Comparison of ENCODE assay signal across 10 cellular contexts in genomic region chr11:86219291-86220193, GRCh38. TPM values are rescaled to one million over a fixed set of nuclear protein-coding genes. Genes with fewer than 3 reads are reported as not detected.
A peak's percentile ranks its signal among the peaks of the same experiment; 100 is the strongest.
DNase-seq lines count a peak whose midpoint lies in the region; ATAC-seq and TF ChIP-seq lines count a peak whose summit lies in the region.
"Had no signal": no experiment of that assay in that cellular context is flagged by ENCODE, and none has a peak within 500 bp of the region (broad histone marks: within the 10 kb centered on the region; RNA-seq: fewer than 3 reads in every experiment).

No MANE protein-coding gene starts in this region.

- CTCF ChIA-PET in activated B cell treated with CpG ODN at 0.5 μM for 24 hours (lab: Charles Lee) = interaction anchor here (0.6 to 2.7 kb wide), 8 partner anchors 15 to 365 kb away, joined by 3 to 50 read pairs (median 5); no protein-coding TSS in a partner anchor

- peak overlapping the region; percentile 94 for H3K27ac Mint-ChIP-seq in activated B cell treated with CpG ODN at 0.5 μM for 24 hours

- intact Hi-C loops in activated B cell treated with CpG ODN at 0.5 μM for 24 hours (cut with micrococcal nuclease) = loop anchor here (1.0 to 2.0 kb wide), 7 partner anchors 9 to 365 kb away; partner anchors contain the start of genes CCDC83 and PICALM
- intact Hi-C loops in prostate gland (cut with DNase I) = loop anchor here (2.0 to 10.0 kb wide), 2 partner anchors 279 to 525 kb away; no protein-coding TSS in a partner anchor
- intact Hi-C loops in left colon (cut with DNase I, micrococcal nuclease) = loop anchor here in 1 of 2 donors (5.0 to 10.0 kb wide), 2 partner anchors 277 to 365 kb away; partner anchors contain the start of gene CCDC83

- POLR2A ChIA-PET in activated B cell treated with CpG ODN at 0.5 μM for 24 hours (lab: Charles Lee) = interaction anchor here (0.6 to 4.7 kb wide), 13 partner anchors 15 to 173 kb away, joined by 3 to 60 read pairs (median 7); partner anchors contain the start of genes EED and PICALM

- no peak for DNase-seq in activated B cell treated with CpG ODN at 0.5 μM for 24 hours
- DNase-seq in MM.1S = no peak
- DNase-seq in prostate gland (ENCODE audit: low spot score) = no peak
- DNase-seq in left colon = no peak
- DNase-seq in activated CD4-positive, CD25-positive, alpha-beta regulatory T cell (lab: John Stamatoyannopoulos, UW) = no peak
- DNase-seq: activated CD8-positive, alpha-beta memory T cell treated with anti-CD3 and anti-CD28 coated beads, Interleukin-2, amount 50 U/mL, for 4 hours; DND-41 had no signal

- no peaks in the 10 kb centered on the region for H3F3A ChIP-seq in MM.1S (ENCODE audit: insufficient read depth, low read length)

- H3K27me3 Mint-ChIP-seq in activated B cell treated with CpG ODN at 0.5 μM for 24 hours = no peaks in the 10 kb centered on the region

- no peak overlapping the region for H2AFZ ChIP-seq in MM.1S (ENCODE audit: low read length)

- H3K36me3 Mint-ChIP-seq in activated B cell treated with CpG ODN at 0.5 μM for 24 hours (ENCODE audit: low read depth) = no peaks in the 10 kb centered on the region

- TF ChIP-seq CTCF in activated B cell treated with CpG ODN at 0.5 μM for 24 hours (IDR thresholded peaks at IDR 0.05) (no peak), MM.1S (IDR thresholded peaks at IDR 0.05; ENCODE audit: low read length) (no peak), prostate gland (IDR thresholded peaks at IDR 0.05) (no peak)

- H3K9me3 ChIP-seq in MM.1S (replicated peaks; ENCODE audit: insufficient read depth, low read length) = no peaks in the 10 kb centered on the region
- H3K9me3 ChIP-seq in prostate gland = no peaks in the 10 kb centered on the region

- H3K4me3 ChIP-seq in MM.1S (ENCODE audit: low read length) (no peak overlapping the region), prostate gland (no peak overlapping the region)

- no peak overlapping the region for H3K9ac ChIP-seq in MM.1S (ENCODE audit: low read length)

- 91% methylated on average over 7 of the region's 7 CpGs for WGBS in prostate gland

- ATAC-seq in GM18498 (IDR thresholded peaks at IDR 0.05; ENCODE audit: unreplicated experiment) (peak; percentile 82), GM19438 (IDR thresholded peaks at IDR 0.05; ENCODE audit: low read depth, unreplicated experiment) (peak; percentile 72), HG03039 (IDR thresholded peaks at IDR 0.05; ENCODE audit: unreplicated experiment) (peak; percentile 44), activated B cell treated with CpG ODN at 0.5 μM for 24 hours (ENCODE audit: low read depth) (peak; percentile 88), left colon (no peak)

- no peaks in the 10 kb centered on the region for H4K20me1 ChIP-seq in MM.1S (ENCODE audit: insufficient read depth, low read length)

- H3K4me1 ChIP-seq in MM.1S (ENCODE audit: low read length) (no peaks in the 10 kb centered on the region), prostate gland (replicated peaks) (no peaks in the 10 kb centered on the region)

- peak overlapping the region; percentile 69 for H3K4me3 Mint-ChIP-seq in activated B cell treated with CpG ODN at 0.5 μM for 24 hours

- H3K4me1 Mint-ChIP-seq in activated B cell treated with CpG ODN at 0.5 μM for 24 hours = peaks cover 48% of the 10 kb centered on the region

- no peak overlapping the region for H3K4me2 ChIP-seq in MM.1S (ENCODE audit: low read depth, low read length)

- H3K27me3 ChIP-seq in MM.1S (replicated peaks; ENCODE audit: insufficient read depth, low read length) = no peaks in the 10 kb centered on the region
- H3K27me3 ChIP-seq in prostate gland (replicated peaks; ENCODE audit: insufficient read depth) = no peaks in the 10 kb centered on the region

- TF ChIP-seq POLR2A in prostate gland (IDR thresholded peaks at IDR 0.05) = no peak

- H3K79me2 ChIP-seq in MM.1S (ENCODE audit: low read length) = no peaks in the 10 kb centered on the region

- H3K9me2 ChIP-seq in MM.1S (replicated peaks; ENCODE audit: insufficient read depth, low read length) = no peaks in the 10 kb centered on the region

- H3K36me3 ChIP-seq in MM.1S (replicated peaks; ENCODE audit: insufficient read depth, low read length) (no peaks in the 10 kb centered on the region), prostate gland (no peaks in the 10 kb centered on the region)

- peaks cover 6% of the 10 kb centered on the region for H3K9me3 Mint-ChIP-seq in activated B cell treated with CpG ODN at 0.5 μM for 24 hours

- H3K27ac ChIP-seq in MM.1S (ENCODE audit: low read length) (no peak overlapping the region), prostate gland (no peak overlapping the region)

RNA-seq across cellular contexts. Expression of gene EED, which starts 25.0 kb away (rescaled TPM):
- total RNA-seq in activated B cell treated with CpG ODN at 0.5 μM for 24 hours (55.2 and 63.7 TPM in 2 replicates), prostate gland (10 to 100 TPM; 18.1 to 20.9 TPM), left colon (10 to 100 TPM; 18.0 to 19.0 TPM)
